In the genomic region with DNA sequence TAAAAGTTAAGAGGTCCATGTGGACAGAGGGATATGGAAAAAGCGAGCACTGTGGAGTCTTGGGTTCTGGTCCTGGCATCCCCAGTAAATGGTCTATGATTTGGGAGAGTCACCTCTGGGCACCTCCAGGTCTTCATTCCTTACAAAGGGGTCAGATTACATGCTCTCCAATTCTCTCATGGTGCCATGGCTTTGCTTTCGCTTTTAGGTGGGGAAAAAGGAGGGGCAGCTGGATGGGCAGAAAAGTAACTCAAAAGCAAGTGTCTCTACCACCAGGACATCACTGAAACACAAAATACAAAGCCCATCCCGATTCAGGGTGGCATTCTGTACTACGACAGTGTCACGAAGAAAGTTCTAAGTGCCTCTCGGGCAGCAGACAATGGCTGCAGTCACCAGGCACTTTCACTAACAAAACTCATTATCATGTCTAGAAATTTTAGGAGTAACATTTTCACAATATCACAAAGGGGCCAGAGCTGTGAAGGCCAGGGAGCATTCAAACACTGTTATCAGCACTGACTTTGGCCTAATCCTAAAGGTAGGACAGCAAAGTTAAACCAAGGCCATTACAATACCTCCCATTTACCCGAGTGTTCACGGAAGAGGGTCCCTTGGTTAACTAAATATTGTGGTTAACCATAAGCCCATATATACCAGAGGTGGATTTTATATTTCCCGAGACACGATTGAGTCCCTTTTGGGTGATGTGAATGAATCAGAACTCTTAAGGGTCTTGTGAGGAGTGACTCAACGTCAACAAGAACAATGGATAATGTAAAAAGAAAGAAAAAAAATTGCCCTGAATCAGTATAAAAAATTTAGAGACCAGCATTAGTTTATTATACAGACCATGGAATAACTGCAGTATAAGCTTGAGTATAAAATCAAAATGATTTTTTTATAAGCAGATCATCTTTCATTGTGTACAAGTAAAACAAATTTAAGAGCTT, we compare ENCODE assay signal across 10 cellular contexts. TPM values are rescaled to one million over a fixed set of nuclear protein-coding genes. Genes with fewer than 3 reads are reported as not detected.
DNase-seq lines count a peak whose midpoint lies in the region; ATAC-seq, FAIRE-seq and TF ChIP-seq lines count a peak whose summit lies in the region.
"Had no signal": no experiment of that assay in that cellular context is flagged by ENCODE, and none has a peak within 500 bp of the region (broad histone marks: within the 10 kb centered on the region; RNA-seq: fewer than 3 reads in every experiment).

No MANE protein-coding gene starts in this region.

- H2AFZ ChIP-seq in endothelial cell of umbilical vein (ENCODE audit: low read depth, low read length) = no peak overlapping the region
- H2AFZ ChIP-seq in neural progenitor cell (replicated peaks) = no peak overlapping the region

- CTCF ChIA-PET in endothelial cell of umbilical vein (lab: Charles Lee) = interaction anchor here (0.6 to 3.6 kb wide), 6 partner anchors 9 to 200 kb away, joined by 3 to 35 read pairs (median 4); no protein-coding TSS in a partner anchor

- H3K27me3 Mint-ChIP-seq in CD14-positive monocyte (ENCODE audit: low read depth in 3 of 3) (no peaks in the 10 kb centered on the region), neural progenitor cell (ENCODE audit: insufficient read depth, low read depth) (no peaks in the 10 kb centered on the region)

- TF ChIP-seq CTCF in CD14-positive monocyte (IDR thresholded peaks at IDR 0.05) = no peak
- no peak for TF ChIP-seq CTCF in endothelial cell of umbilical vein (IDR thresholded peaks at IDR 0.05; ENCODE audit: extremely low read depth in 1 of 2, insufficient read depth in 1 of 2, low read depth in 1 of 2, low read length in 2 of 2)
- no peak for TF ChIP-seq CTCF in neural progenitor cell (IDR thresholded peaks at IDR 0.05)

- H3K4me1 Mint-ChIP-seq in CD14-positive monocyte = peaks cover 71% of the 10 kb centered on the region
- H3K4me1 Mint-ChIP-seq in neural progenitor cell = peaks cover 48% of the 10 kb centered on the region

- H4K20me1 ChIP-seq in endothelial cell of umbilical vein (replicated peaks; ENCODE audit: control insufficient read depth, extremely low read depth, insufficient read depth, low read length) (peaks cover 3% of the 10 kb centered on the region), neural progenitor cell (ENCODE audit: low read depth) (peaks cover 65% of the 10 kb centered on the region)

- H3K36me3 ChIP-seq in endothelial cell of umbilical vein (ENCODE audit: control insufficient read depth in 2 of 2, extremely low read depth in 1 of 2, insufficient read depth in 2 of 2, low read length in 2 of 2) (no peaks in the 10 kb centered on the region), neural progenitor cell (no peaks in the 10 kb centered on the region)
- H3K36me3 ChIP-seq: colonic mucosa had no signal

- H3K4me2 ChIP-seq in endothelial cell of umbilical vein (ENCODE audit: insufficient read depth, low read length) (peak overlapping the region; percentile 79), neural progenitor cell (peak overlapping the region; percentile 85)

- H3K9ac ChIP-seq in endothelial cell of umbilical vein (replicated peaks; ENCODE audit: extremely low read depth, insufficient read depth, low read length) = peak overlapping the region; percentile 36
- H3K9ac ChIP-seq in neural progenitor cell = no peak overlapping the region

- H3K9me3 ChIP-seq in endothelial cell of umbilical vein (replicated peaks; ENCODE audit: control insufficient read depth, insufficient read depth, low read length) = no peaks in the 10 kb centered on the region
- no peaks in the 10 kb centered on the region for H3K9me3 ChIP-seq in neural progenitor cell (ENCODE audit: low read depth)
- H3K9me3 ChIP-seq: colonic mucosa had no signal

- no peak for TF ChIP-seq POLR2A in endothelial cell of umbilical vein (IDR thresholded peaks at IDR 0.05; ENCODE audit: low read depth, low read length)

- peak overlapping the region; percentile 69 to 100 (median 87) for H3K27ac Mint-ChIP-seq in CD14-positive monocyte
- H3K27ac Mint-ChIP-seq in neural progenitor cell = peak overlapping the region; percentile 70
- H3K27ac Mint-ChIP-seq: HFFc6 had no signal

- H3K4me1 ChIP-seq in endothelial cell of umbilical vein (ENCODE audit: control insufficient read depth, extremely low read depth, insufficient read depth, low read length) (peaks cover 17% of the 10 kb centered on the region), neural progenitor cell (peaks cover 18% of the 10 kb centered on the region)
- H3K4me1 ChIP-seq: colonic mucosa had no signal

- peak overlapping the region; percentile 99 for H3K4me3 Mint-ChIP-seq in CD14-positive monocyte
- H3K4me3 Mint-ChIP-seq in neural progenitor cell = peak overlapping the region; percentile 98

- no TSS peak for BruUV-seq in endothelial cell of umbilical vein (replicated peaks; lab: Mats Ljungman, UMichigan)

- H3K4me3 ChIP-seq in endothelial cell of umbilical vein (replicated peaks in 1 of 3; ENCODE audit: insufficient read depth in 1 of 3, low read depth in 1 of 3, low read length in 3 of 3) (peak overlapping the region in 1 of 3 experiments; percentile 85), neural progenitor cell (no peak overlapping the region)
- H3K4me3 ChIP-seq: colonic mucosa had no signal

- POLR2A ChIA-PET in endothelial cell of umbilical vein (lab: Charles Lee) = interaction anchor here (3.3 kb wide), 1 partner anchor 10 kb away, joined by 19 read pairs; no protein-coding TSS in a partner anchor

- peak overlapping the region; percentile 68 for H3K27ac ChIP-seq in endothelial cell of umbilical vein (ENCODE audit: insufficient read depth, low read depth, low read length)
- no peak overlapping the region for H3K27ac ChIP-seq in neural progenitor cell
- H3K27ac ChIP-seq: colonic mucosa had no signal

- no peaks in the 10 kb centered on the region for H3K27me3 ChIP-seq in endothelial cell of umbilical vein (ENCODE audit: control insufficient read depth in 2 of 2, insufficient read depth in 2 of 2, low read length in 2 of 2)
- no peaks in the 10 kb centered on the region for H3K27me3 ChIP-seq in neural progenitor cell
- H3K27me3 ChIP-seq: colonic mucosa had no signal

- peaks cover 10% of the 10 kb centered on the region for H3F3A ChIP-seq in neural progenitor cell (ENCODE audit: low read depth)

- no peak for ATAC-seq in GM18519 (IDR thresholded peaks at IDR 0.05; ENCODE audit: low FRiP score, unreplicated experiment)

- DNase-seq in CD14-positive monocyte (ENCODE audit: low spot score) (no peak), OCI-M1 (lab: John Stamatoyannopoulos, UW) (peak; percentile 22), endothelial cell of umbilical vein (ENCODE audit: low read depth, low spot score) (peak; percentile 67), neural progenitor cell (ENCODE audit: low spot score) (no peak), mucosa of gallbladder (ENCODE audit: low spot score) (no peak), Ammon's horn (ENCODE audit: low spot score) (no peak)
- DNase-seq in stimulated activated CD4-positive, alpha-beta T cell treated with anti-CD3 and anti-CD28 coated beads, Interleukin-15, amount 100 ng/mL, for 24 hours = no peak
- DNase-seq: colonic mucosa, HFFc6 had no signal

- H3K9me1 ChIP-seq in endothelial cell of umbilical vein (replicated peaks; ENCODE audit: control insufficient read depth, extremely low read depth, insufficient read depth, low read length) = no peaks in the 10 kb centered on the region

- H3K9me3 Mint-ChIP-seq in CD14-positive monocyte (peaks cover 0 to 3% (median 0%) of the 10 kb centered on the region in 7 donors), neural progenitor cell (no peaks in the 10 kb centered on the region)
- H3K9me3 Mint-ChIP-seq: HFFc6 had no signal

- peaks cover 73% of the 10 kb centered on the region for H3K79me2 ChIP-seq in endothelial cell of umbilical vein (ENCODE audit: control insufficient read depth, insufficient read depth, low read length)
- H3K79me2 ChIP-seq in neural progenitor cell (ENCODE audit: low read depth) = peaks cover 74% of the 10 kb centered on the region

- intact Hi-C loops in CD14-positive monocyte (cut with micrococcal nuclease) (no loop called here), endothelial cell of umbilical vein (cut with micrococcal nuclease) (loop anchor here (1.0 kb wide), 2 partner anchors 23 to 41 kb away; no protein-coding TSS in a partner anchor)

- H3K36me3 Mint-ChIP-seq in CD14-positive monocyte (peaks cover 51 to 60% of the 10 kb centered on the region in 2 donors), neural progenitor cell (peaks cover 21% of the 10 kb centered on the region)

- dilution Hi-C loops in endothelial cell of umbilical vein (cut with MboI; ENCODE audit: extremely low pct_ligation_motif_present, low sequenced_read_pairs) = no loop called here

- FAIRE-seq in endothelial cell of umbilical vein (lab: Jason Lieb, UNC) = peak; percentile 52

TF ChIP-seq in endothelial cell of umbilical vein, 7 proteins besides CTCF, POLR2A, EP300 and RAD21:
- TF ChIP-seq EZH2 (IDR thresholded peaks at IDR 0.05; ENCODE audit: borderline replicate concordance, low read depth, low read length, severe bottlenecking) = no peak
- TF ChIP-seq JUN (IDR thresholded peaks at IDR 0.05; ENCODE audit: borderline replicate concordance, insufficient read depth, insufficient read length, low read depth) = peak; percentile 61
- TF ChIP-seq FOS (IDR thresholded peaks at IDR 0.05; ENCODE audit: borderline replicate concordance, insufficient read depth, low read length) = peak; percentile 66
- TF ChIP-seq MYC (IDR thresholded peaks at IDR 0.05; ENCODE audit: low read depth, low read length) = no peak
- TF ChIP-seq, protein P1, sequence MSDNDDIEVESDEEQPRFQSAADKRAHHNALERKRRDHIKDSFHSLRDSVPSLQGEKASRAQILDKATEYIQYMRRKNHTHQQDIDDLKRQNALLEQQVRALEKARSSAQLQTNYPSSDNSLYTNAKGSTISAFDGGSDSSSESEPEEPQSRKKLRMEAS (IDR thresholded peaks at IDR 0.05; ENCODE audit: insufficient read depth, insufficient read length) = no peak

RNA-seq across cellular contexts. Expression of gene PSAP, which starts 2.5 kb away (rescaled TPM):
- polyA plus RNA-seq in CD14-positive monocyte (1,000 to 10,000 TPM; 7,346 to 8,673 TPM), endothelial cell of umbilical vein (1,415 and 1,476 TPM in 2 replicates)
- total RNA-seq in endothelial cell of umbilical vein (623 and 644 TPM in 2 replicates), neural progenitor cell (ENCODE audit: low replicate concordance) (358 and 493 TPM in 2 replicates), mucosa of gallbladder (1,332 TPM)
- 1,082 and 1,116 TPM in 2 replicates for polyA plus RNA-seq in endothelial cell of umbilical vein (2011; cell fraction: cytosol; rRNA removed)
- 878 and 886 TPM in 2 replicates for polyA plus RNA-seq in endothelial cell of umbilical vein (2011; cell fraction: nucleus; rRNA removed)
- polyA plus RNA-seq in endothelial cell of umbilical vein (2012) = 996 and 1,574 TPM in 2 replicates
- polyA minus RNA-seq in endothelial cell of umbilical vein = 787 and 997 TPM in 2 replicates
- polyA minus RNA-seq in endothelial cell of umbilical vein (2011; cell fraction: cytosol; rRNA and poly(A)+ RNA removed) = 191 TPM
- polyA minus RNA-seq in endothelial cell of umbilical vein (2011; cell fraction: nucleus; rRNA and poly(A)+ RNA removed) = 216 and 227 TPM in 2 replicates

Comparison
In these comparisons a context has a peak if more than half of its experiments do, and no peak if none do; other contexts are left out.
1. DNase-seq: peak in OCI-M1 (single experiment) and endothelial cell of umbilical vein (single experiment); none in CD14-positive monocyte (single experiment), neural progenitor cell (single experiment), mucosa of gallbladder (single experiment), Ammon's horn (single experiment) and stimulated activated CD4-positive, alpha-beta T cell treated with anti-CD3 and anti-CD28 coated beads, Interleukin-15, amount 100 ng/mL, for 24 hours (single experiment).